Comparison of ENCODE assay signal across 9 cellular contexts in the genomic region with DNA sequence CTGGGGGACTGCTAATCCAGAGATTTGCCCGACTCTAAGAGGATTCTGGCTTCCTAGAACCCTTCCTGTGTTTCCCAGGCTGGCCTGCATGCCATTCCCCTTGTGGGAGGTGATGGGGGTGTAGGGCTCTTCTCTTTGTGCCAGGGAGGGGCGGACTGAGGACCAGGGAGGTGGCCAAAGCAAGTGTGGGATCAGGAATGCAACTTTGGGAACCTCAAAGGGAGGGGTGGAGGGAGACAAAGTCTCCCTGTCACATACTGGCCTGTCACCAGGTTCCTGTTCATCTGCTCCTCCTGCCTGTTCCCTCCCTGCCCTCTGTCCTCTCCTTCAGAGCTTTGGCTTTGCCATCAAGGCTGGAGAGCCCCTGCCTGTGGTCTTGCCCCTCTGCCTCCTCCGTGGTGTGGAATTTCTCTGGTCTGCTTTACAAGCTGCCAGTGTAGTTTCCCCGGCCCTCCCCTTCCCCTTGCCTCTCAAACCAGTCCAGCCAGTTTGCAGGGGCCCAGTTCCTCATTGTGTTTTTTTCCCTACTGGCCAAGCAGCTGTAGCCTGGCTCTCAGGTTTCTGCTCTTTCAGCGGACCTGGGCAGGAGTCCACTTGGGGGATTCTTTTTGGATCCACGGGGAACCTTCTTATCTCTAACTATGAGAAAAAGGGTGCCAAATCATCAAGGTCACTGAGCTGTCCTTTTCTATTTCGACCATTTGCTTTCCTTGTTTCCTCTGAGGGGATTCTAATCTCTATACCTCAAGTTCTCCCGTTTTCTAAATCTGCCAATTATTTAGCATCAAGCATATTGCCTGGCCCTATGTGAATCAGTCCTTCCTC. TPM values are rescaled to one million over a fixed set of nuclear protein-coding genes. Genes with fewer than 3 reads are reported as not detected.
DNase-seq lines count a peak whose midpoint lies in the region; ATAC-seq and TF ChIP-seq lines count a peak whose summit lies in the region.
"Had no signal": no experiment of that assay in that cellular context is flagged by ENCODE, and none has a peak within 500 bp of the region (broad histone marks: within the 10 kb centered on the region; RNA-seq: fewer than 3 reads in every experiment).

No MANE protein-coding gene starts in this region.

- H3K27ac ChIP-seq in vagina = no peak overlapping the region

- H3K4me1 ChIP-seq in endocrine pancreas (ENCODE audit: control insufficient read depth, insufficient read depth, low read length) (peaks cover 5% of the 10 kb centered on the region), vagina (peaks cover 27% of the 10 kb centered on the region)

- TF ChIP-seq CTCF in nephron progenitor cell (IDR thresholded peaks at IDR 0.05) (no peak), vagina (IDR thresholded peaks at IDR 0.05) (no peak)

- no peaks in the 10 kb centered on the region for H3K36me3 ChIP-seq in endocrine pancreas (ENCODE audit: control insufficient read depth, insufficient read depth, low read length)
- no peaks in the 10 kb centered on the region for H3K36me3 ChIP-seq in vagina

- H3K27me3 Mint-ChIP-seq in nephron progenitor cell (ENCODE audit: low read depth, poor library complexity) = peaks cover 28% of the 10 kb centered on the region

- intact Hi-C loops in vagina (cut with DNase I) = no loop called here

- no peaks in the 10 kb centered on the region for H3K36me3 Mint-ChIP-seq in nephron progenitor cell (ENCODE audit: low read depth)

- H3K4me1 Mint-ChIP-seq in nephron progenitor cell = peaks cover 45% of the 10 kb centered on the region

- no peaks in the 10 kb centered on the region for H3K9me3 ChIP-seq in endocrine pancreas (ENCODE audit: control insufficient read depth, low read length)
- H3K9me3 ChIP-seq in vagina = no peaks in the 10 kb centered on the region

- TF ChIP-seq POLR2A in vagina (IDR thresholded peaks at IDR 0.05) = no peak

- H3K4me3 ChIP-seq in endocrine pancreas (ENCODE audit: control insufficient read depth, insufficient read depth, low read length) (no peak overlapping the region), vagina (no peak overlapping the region)

- peak; percentile 95 for DNase-seq in DMS53 treated with DMSO at 0.1 percent for 48 hours (lab: John Stamatoyannopoulos, UW; ENCODE audit: unreplicated experiment)
- DNase-seq in NCI-H2196 treated with DMSO at 0.1 percent for 48 hours (lab: John Stamatoyannopoulos, UW; ENCODE audit: unreplicated experiment) = peak; percentile 69
- DNase-seq in nephron progenitor cell = no peak
- no peak for DNase-seq in vagina (ENCODE audit: extremely low spot score in 2 of 2)
- no peak for DNase-seq in T-helper 9 cell
- DNase-seq in cortex of kidney (lab: John Stamatoyannopoulos, UW) = no peak
- DNase-seq: cerebellar nuclear complex had no signal

- no peaks in the 10 kb centered on the region for H3K27me3 ChIP-seq in endocrine pancreas (ENCODE audit: control insufficient read depth, insufficient read depth, low read length)
- H3K27me3 ChIP-seq in vagina = no peaks in the 10 kb centered on the region

- no peak overlapping the region for H3K27ac Mint-ChIP-seq in nephron progenitor cell

- H3K4me3 Mint-ChIP-seq in nephron progenitor cell = peak overlapping the region; percentile 65

- no peak for ATAC-seq in GM18909 (IDR thresholded peaks at IDR 0.05; ENCODE audit: poor library complexity, unreplicated experiment)

- peak overlapping the region; percentile 25 for H3K9ac ChIP-seq in endocrine pancreas (ENCODE audit: control insufficient read depth, insufficient read depth, low read length)

- H3K9me3 Mint-ChIP-seq in nephron progenitor cell = no peaks in the 10 kb centered on the region

RNA-seq across cellular contexts. Expression of a gene that starts 1.8 kb away (rescaled TPM):
- 13.0 TPM for total RNA-seq in vagina

RNA-seq across cellular contexts. Expression of a gene that starts 27.1 kb away (rescaled TPM):
- 16.0 TPM for total RNA-seq in vagina

RNA-seq across cellular contexts. Expression of a gene that starts 53.7 kb away (rescaled TPM):
- 60.6 TPM for total RNA-seq in vagina

Comparison
In these comparisons a context has a peak if more than half of its experiments do, and no peak if none do; other contexts are left out.
1. DNase-seq: peak in DMS53 treated with DMSO at 0.1 percent for 48 hours (single experiment) and NCI-H2196 treated with DMSO at 0.1 percent for 48 hours (single experiment); none in nephron progenitor cell (single experiment), vagina (0 of 2), T-helper 9 cell (single experiment) and cortex of kidney (single experiment).